Comparison of ENCODE assay signal across 16 cellular contexts in the genomic region with DNA sequence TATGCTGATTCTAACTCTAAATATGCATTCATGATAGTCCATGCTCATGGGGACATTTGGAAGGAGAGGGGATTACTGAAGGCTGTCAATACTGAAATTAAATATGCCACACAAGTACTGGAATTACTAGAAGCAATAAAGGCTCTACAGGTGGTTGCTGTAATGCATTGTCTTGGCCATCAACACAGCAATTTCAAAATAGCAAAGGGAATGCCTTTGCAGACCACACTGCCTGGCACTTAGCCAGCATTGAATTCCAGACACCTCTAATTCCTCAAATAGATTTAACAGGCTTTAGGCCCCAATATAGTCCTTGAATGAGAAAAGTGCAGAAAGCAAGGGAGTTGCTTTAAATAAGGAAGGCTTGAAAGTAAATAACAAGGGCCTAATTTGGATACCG.
DNase-seq lines count a peak whose midpoint lies in the region; ATAC-seq, FAIRE-seq and TF ChIP-seq lines count a peak whose summit lies in the region.
"Had no signal": no experiment of that assay in that cellular context is flagged by ENCODE, and none has a peak within 500 bp of the region (broad histone marks: within the 10 kb centered on the region; RNA-seq: fewer than 3 reads in every experiment).

No MANE protein-coding gene starts in this region.

- H3K9me3 ChIP-seq in T-helper 17 cell (ENCODE audit: control insufficient read depth, low read length, poor library complexity, severe bottlenecking) (no peaks in the 10 kb centered on the region), left ventricle myocardium inferior (replicated peaks) (no peaks in the 10 kb centered on the region)

- peak overlapping the region; percentile 24 for H3K27ac Mint-ChIP-seq in T-helper 17 cell
- no peak overlapping the region for H3K27ac Mint-ChIP-seq in effector memory CD8-positive, alpha-beta T cell
- H3K27ac Mint-ChIP-seq: immature natural killer cell had no signal

- TF ChIP-seq CTCF in left ventricle myocardium inferior (IDR thresholded peaks at IDR 0.05; ENCODE audit: borderline replicate concordance) (no peak), retinal pigment epithelial cell (conservative IDR thresholded peaks at IDR 0.05; ENCODE audit: low read depth, low read length) (no peak), foreskin keratinocyte (conservative IDR thresholded peaks at IDR 0.05) (no peak), omental fat pad (IDR thresholded peaks at IDR 0.05) (no peak)

- intact Hi-C loops in left ventricle myocardium inferior (cut with micrococcal nuclease) = no loop called here

- H3K4me1 ChIP-seq in left ventricle myocardium inferior = peaks cover 40% of the 10 kb centered on the region
- no peaks in the 10 kb centered on the region for H3K4me1 ChIP-seq in foreskin keratinocyte
- H3K4me1 ChIP-seq: parathyroid adenoma had no signal

- H3K36me3 Mint-ChIP-seq in T-helper 17 cell (ENCODE audit: low read depth) = peaks cover 3% of the 10 kb centered on the region
- H3K36me3 Mint-ChIP-seq in effector memory CD8-positive, alpha-beta T cell (ENCODE audit: insufficient read depth) = no peaks in the 10 kb centered on the region

- no peak overlapping the region for H3K4me3 Mint-ChIP-seq in T-helper 17 cell
- H3K4me3 Mint-ChIP-seq in effector memory CD8-positive, alpha-beta T cell = no peak overlapping the region
- H3K4me3 Mint-ChIP-seq: immature natural killer cell had no signal

- H3K27ac ChIP-seq in left ventricle myocardium inferior (replicated peaks) = peak overlapping the region; percentile 77
- H3K27ac ChIP-seq in foreskin keratinocyte = no peak overlapping the region
- H3K27ac ChIP-seq: HL-60, parathyroid adenoma had no signal

- TF ChIP-seq POLR2A in GM12892 (IDR thresholded peaks at IDR 0.05; ENCODE audit: low read depth, low read length) = no peak

- ATAC-seq in T-helper 17 cell = no peak
- no peak for ATAC-seq in foreskin keratinocyte
- ATAC-seq in effector memory CD8-positive, alpha-beta T cell (replicated peaks) = no peak
- ATAC-seq in omental fat pad (ENCODE audit: low FRiP score) = no peak

- H3K9me3 Mint-ChIP-seq in effector memory CD8-positive, alpha-beta T cell = no peaks in the 10 kb centered on the region
- H3K9me3 Mint-ChIP-seq: immature natural killer cell had no signal

- H3K4me1 Mint-ChIP-seq in T-helper 17 cell = peaks cover 11% of the 10 kb centered on the region
- H3K4me1 Mint-ChIP-seq in effector memory CD8-positive, alpha-beta T cell (ENCODE audit: low read depth in 2 of 2) = peaks cover 9 to 11% of the 10 kb centered on the region in 2 donors

- no peak for FAIRE-seq in GM12892 (lab: Jason Lieb, UNC)
- FAIRE-seq: frontal cortex had no signal

- DNase-seq in HS-27A (ENCODE audit: low read depth) (peak; percentile 73), T-helper 17 cell (no peak), left ventricle myocardium inferior (no peak), retinal pigment epithelial cell (ENCODE audit: low read depth) (peak; percentile 92), GM12892 (ENCODE audit: insufficient read length) (no peak), foreskin keratinocyte (no peak), omental fat pad (ENCODE audit: low spot score) (no peak)
- DNase-seq in effector memory CD8-positive, alpha-beta T cell = no peak
- DNase-seq: activated CD4-positive, alpha-beta T cell treated with anti-CD3 and anti-CD28 coated beads for 1 hour; activated naive CD4-positive, alpha-beta T cell treated with Interleukin-2 at 50 U/mL for 16 hours; immature natural killer cell; NCI-H1694 treated with DMSO at 0.1 percent for 48 hours; T-helper 2 cell had no signal

- H3K4me3 ChIP-seq in left ventricle myocardium inferior (no peak overlapping the region), retinal pigment epithelial cell (ENCODE audit: low read length) (no peak overlapping the region)

- no peaks in the 10 kb centered on the region for H3K36me3 ChIP-seq in left ventricle myocardium inferior

- H3K27me3 Mint-ChIP-seq in T-helper 17 cell = no peaks in the 10 kb centered on the region
- no peaks in the 10 kb centered on the region for H3K27me3 Mint-ChIP-seq in effector memory CD8-positive, alpha-beta T cell

- no peaks in the 10 kb centered on the region for H3K27me3 ChIP-seq in left ventricle myocardium inferior (ENCODE audit: low read depth)
- no peaks in the 10 kb centered on the region for H3K27me3 ChIP-seq in foreskin keratinocyte

Comparison
In these comparisons a context has a peak if more than half of its experiments do, and no peak if none do; other contexts are left out.
1. DNase-seq: peak in HS-27A (single experiment) and retinal pigment epithelial cell (single experiment); none in T-helper 17 cell (0 of 3), left ventricle myocardium inferior (single experiment), GM12892 (single experiment), foreskin keratinocyte (0 of 2), effector memory CD8-positive, alpha-beta T cell (0 of 3) and omental fat pad (single experiment).